ENCODE assay signal across 11 cellular contexts in the genomic region with DNA sequence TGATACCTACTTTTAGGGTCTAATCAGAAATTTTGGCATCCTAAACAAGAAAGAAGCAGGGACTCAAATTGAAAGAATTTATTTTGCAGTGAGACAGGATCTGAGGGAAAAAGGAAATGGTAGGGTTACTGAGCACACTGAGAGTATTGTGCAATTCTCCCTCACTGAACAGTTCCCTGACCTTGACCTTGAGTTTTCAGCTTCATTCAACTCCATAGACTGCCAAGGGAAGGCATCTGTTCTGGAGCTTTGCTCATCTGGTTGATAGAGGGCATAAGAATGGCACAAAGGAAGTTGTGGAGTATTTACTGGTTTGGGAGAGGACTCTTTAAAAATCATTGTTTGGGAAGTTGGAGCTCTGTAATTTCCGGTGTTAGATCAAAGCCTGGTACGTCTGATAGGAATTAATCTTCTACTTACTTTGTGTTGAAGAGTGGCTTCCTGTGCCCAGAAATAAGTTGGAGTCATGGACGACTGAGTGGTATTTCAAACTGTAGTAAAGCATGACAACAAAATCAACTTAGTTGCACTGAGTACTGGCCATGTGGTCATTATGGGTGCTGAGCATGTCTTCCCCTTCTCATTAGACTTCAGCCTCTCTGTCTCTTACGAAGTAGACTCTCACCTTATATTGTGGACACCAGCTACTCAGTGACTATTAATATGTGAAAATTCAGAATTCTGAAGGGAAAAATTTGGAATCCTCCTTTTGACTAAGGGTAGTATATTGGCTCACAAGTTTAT. TPM values are rescaled to one million over a fixed set of nuclear protein-coding genes. Genes with fewer than 3 reads are reported as not detected.
DNase-seq lines count a peak whose midpoint lies in the region; ATAC-seq and TF ChIP-seq lines count a peak whose summit lies in the region.
"Had no signal": no experiment of that assay in that cellular context is flagged by ENCODE, and none has a peak within 500 bp of the region (broad histone marks: within the 10 kb centered on the region; RNA-seq: fewer than 3 reads in every experiment).

No MANE protein-coding gene starts in this region.

- CTCF ChIA-PET in A673 (lab: Charles Lee): no interaction called here

- peaks cover 9% of the 10 kb centered on the region for H3K9me3 ChIP-seq in A673 (ENCODE audit: low read depth, low read length, poor library complexity, severe bottlenecking)

- H3K36me3 ChIP-seq in A673 (ENCODE audit: insufficient read depth, low read length, poor library complexity, severe bottlenecking): peaks cover 4% of the 10 kb centered on the region

- intact Hi-C loops in A673 (cut with micrococcal nuclease; ENCODE audit: unreplicated experiment): no loop called here

- H3K27me3 ChIP-seq in A673 (replicated peaks; ENCODE audit: insufficient read depth, low read depth, low read length, poor library complexity): no peaks in the 10 kb centered on the region

- H3K27ac ChIP-seq in A673 (ENCODE audit: low read depth, low read length, poor library complexity, severe bottlenecking): no peak overlapping the region

- POLR2A ChIA-PET in A673 (lab: Charles Lee; ENCODE audit: low non-redundant PET): no interaction called here

- no peak for ATAC-seq in GM19035 (IDR thresholded peaks at IDR 0.05; ENCODE audit: unreplicated experiment)
- ATAC-seq: PC-3 had no signal

- DNase-seq in A673 (ENCODE audit: low spot score): peak; percentile 28
- peak; percentile 56 for DNase-seq in LHCN-M2 (ENCODE audit: low read depth)
- peak; percentile 23 to 53 for DNase-seq in dermis microvascular lymphatic vessel endothelial cell (ENCODE audit: low read depth in 2 of 2)
- DNase-seq in lung microvascular endothelial cell (ENCODE audit: low read depth in 2 of 2): peak; percentile 63 to 64
- DNase-seq in activated CD4-positive, alpha-beta T cell treated with anti-CD3 and anti-CD28 coated beads for 48 hours: no peak
- DNase-seq in NCI-H1105 (lab: John Stamatoyannopoulos, UW): no peak
- DNase-seq in NCI-H510A treated with DMSO at 0.1 percent for 48 hours (lab: John Stamatoyannopoulos, UW): no peak
- DNase-seq: aorta, NCI-H2081 treated with DMSO at 0.1 percent for 48 hours, PC-3 had no signal

- H3K4me1 ChIP-seq in A673 (ENCODE audit: insufficient read depth, low read length, poor library complexity, severe bottlenecking): peaks cover 25% of the 10 kb centered on the region

- no peak overlapping the region for H3K4me3 ChIP-seq in A673 (ENCODE audit: low read depth, low read length, poor library complexity, severe bottlenecking)

- TF ChIP-seq CTCF in A673 (conservative IDR thresholded peaks at IDR 0.05; ENCODE audit: low read depth, low read length): no peak

- BruUV-seq in A673 (replicated peaks; lab: Mats Ljungman, UMichigan): no TSS peak

RNA-seq across cellular contexts. Expression of a gene that starts 40.8 kb away (rescaled TPM):
- total RNA-seq in A673 (2021) (173 and 184 TPM in 2 replicates), LHCN-M2 (2014; rRNA removed) (0.06 TPM in 1 of 2 replicates, not detected in the other), dermis microvascular lymphatic vessel endothelial cell (0.13 and 0.63 TPM in 2 replicates), lung microvascular endothelial cell (0.20 and 0.44 TPM in 2 replicates)
- 0.29 TPM for polyA plus RNA-seq in LHCN-M2 (2012)

Comparison
In these comparisons a context has a peak if more than half of its experiments do, and no peak if none do; other contexts are left out.
1. DNase-seq: peak in A673 (single experiment), LHCN-M2 (single experiment), dermis microvascular lymphatic vessel endothelial cell (2 of 2) and lung microvascular endothelial cell (2 of 2); none in activated CD4-positive, alpha-beta T cell treated with anti-CD3 and anti-CD28 coated beads for 48 hours (single experiment), NCI-H1105 (single experiment) and NCI-H510A treated with DMSO at 0.1 percent for 48 hours (single experiment).
2. RNA of a gene that starts 40.8 kb away (total RNA-seq): 173 to 184 TPM in A673; 0.20 to 0.44 TPM in lung microvascular endothelial cell, 0.13 to 0.63 TPM in dermis microvascular lymphatic vessel endothelial cell and 0.06 TPM in LHCN-M2; every median in the first group is over 100 times any median in the second.